In genomic region chr13:32969516-32969941, GRCh38 we compare ENCODE assay signal across 9 cellular contexts. TPM values are rescaled to one million over a fixed set of nuclear protein-coding genes. Genes with fewer than 3 reads are reported as not detected.
A peak's percentile ranks its signal among the peaks of the same experiment; 100 is the strongest.
DNase-seq lines count a peak whose midpoint lies in the region; ATAC-seq and TF ChIP-seq lines count a peak whose summit lies in the region.
"Had no signal": no experiment of that assay in that cellular context is flagged by ENCODE, and none has a peak within 500 bp of the region (broad histone marks: within the 10 kb centered on the region; RNA-seq: fewer than 3 reads in every experiment).

No MANE protein-coding gene starts in this region.

- H3K4me3 Mint-ChIP-seq in activated naive CD8-positive, alpha-beta T cell treated with anti-CD3 and anti-CD28 coated beads for 36 hours, result no peak overlapping the region

- ATAC-seq in GM19328 (IDR thresholded peaks at IDR 0.05; ENCODE audit: unreplicated experiment) (peak; percentile 82), PC-3 (no peak), body of pancreas (no peak)

- TF ChIP-seq CTCF in testis (IDR thresholded peaks at IDR 0.05), result no peak
- no peak for TF ChIP-seq CTCF in PC-3 (conservative IDR thresholded peaks at IDR 0.05; ENCODE audit: low read depth, low read length)
- TF ChIP-seq CTCF in body of pancreas (IDR thresholded peaks at IDR 0.05), result no peak

- H3K9me2 ChIP-seq in PC-3 (replicated peaks; ENCODE audit: low read length), result no peaks in the 10 kb centered on the region

- no TSS peak for BruUV-seq in PC-3 (replicated peaks; lab: Mats Ljungman, UMichigan)

- 55 to 60% methylated on average over 7 of the region's 7 CpGs for WGBS in testis, 2 donors
- WGBS in body of pancreas, 2 donors, result 70 to 82% methylated on average over 7 of the region's 7 CpGs

- no peak overlapping the region for H2AFZ ChIP-seq in PC-3 (ENCODE audit: low read length)

- no peaks in the 10 kb centered on the region for H3K79me2 ChIP-seq in PC-3 (ENCODE audit: low read length)

- CTCF ChIA-PET in PC-3 (lab: Charles Lee), result no interaction called here

- peaks cover 3% of the 10 kb centered on the region for H3K36me3 ChIP-seq in testis (ENCODE audit: low read depth, missing control alignments)
- H3K36me3 ChIP-seq in PC-3 (ENCODE audit: low read depth, low read length), result no peaks in the 10 kb centered on the region
- no peaks in the 10 kb centered on the region for H3K36me3 ChIP-seq in body of pancreas (replicated peaks in 1 of 2; ENCODE audit: insufficient read depth in 1 of 2, low read depth in 2 of 2)

- H4K20me1 ChIP-seq in PC-3 (ENCODE audit: low read length), result no peaks in the 10 kb centered on the region

- no peaks in the 10 kb centered on the region for H3K36me3 Mint-ChIP-seq in activated naive CD8-positive, alpha-beta T cell treated with anti-CD3 and anti-CD28 coated beads for 36 hours

- H3K27me3 ChIP-seq in testis (no peaks in the 10 kb centered on the region), PC-3 (ENCODE audit: low read length) (no peaks in the 10 kb centered on the region), body of pancreas (no peaks in the 10 kb centered on the region)

- DNase-seq in HT1080 (ENCODE audit: low read depth) (peak; percentile 14), glomerular visceral epithelial cell (ENCODE audit: extremely low spot score) (peak; percentile 90), testis (no peak), T1000 (lab: John Stamatoyannopoulos, UW) (no peak), PC-3 (no peak), body of pancreas (no peak)
- no peak for DNase-seq in activated naive CD8-positive, alpha-beta T cell treated with anti-CD3 and anti-CD28 coated beads for 36 hours

- no peak overlapping the region for H3K27ac Mint-ChIP-seq in activated naive CD8-positive, alpha-beta T cell treated with anti-CD3 and anti-CD28 coated beads for 36 hours

- H3K4me1 ChIP-seq in testis (no peaks in the 10 kb centered on the region), PC-3 (ENCODE audit: insufficient read depth, low read length) (no peaks in the 10 kb centered on the region), body of pancreas (no peaks in the 10 kb centered on the region)

- intact Hi-C loops in testis (cut with DNase I; ENCODE audit: low total_unique reads) (no loop called here), PC-3 (cut with micrococcal nuclease) (no loop called here), body of pancreas (cut with DNase I) (no loop called here)

- POLR2A ChIA-PET in PC-3 (lab: Charles Lee; ENCODE audit: unreplicated experiment), result no interaction called here

- H3K9me3 ChIP-seq in testis (no peaks in the 10 kb centered on the region), PC-3 (ENCODE audit: low read length) (no peaks in the 10 kb centered on the region), body of pancreas (no peaks in the 10 kb centered on the region)

- no peak overlapping the region for H3K9ac ChIP-seq in PC-3 (ENCODE audit: low read length)

- H3F3A ChIP-seq in PC-3 (ENCODE audit: low read length, unreplicated experiment), result no peaks in the 10 kb centered on the region

- H3K27ac ChIP-seq in testis (peak overlapping the region; percentile 29 to 62), PC-3 (ENCODE audit: low read length) (no peak overlapping the region), body of pancreas (no peak overlapping the region)
- H3K27ac ChIP-seq: epithelial cell of prostate had no signal

- no peak overlapping the region for H3K4me2 ChIP-seq in PC-3 (ENCODE audit: low read length)

- H3K27me3 Mint-ChIP-seq in activated naive CD8-positive, alpha-beta T cell treated with anti-CD3 and anti-CD28 coated beads for 36 hours, result no peaks in the 10 kb centered on the region

- peaks cover 6% of the 10 kb centered on the region for H3K4me1 Mint-ChIP-seq in activated naive CD8-positive, alpha-beta T cell treated with anti-CD3 and anti-CD28 coated beads for 36 hours

- TF ChIP-seq POLR2A in testis (IDR thresholded peaks at IDR 0.05), result no peak
- no peak for TF ChIP-seq POLR2A in body of pancreas (IDR thresholded peaks at IDR 0.05)

- H3K4me3 ChIP-seq in testis (no peak overlapping the region), PC-3 (ENCODE audit: low read length) (no peak overlapping the region), body of pancreas (no peak overlapping the region)

- no peaks in the 10 kb centered on the region for H3K9me3 Mint-ChIP-seq in activated naive CD8-positive, alpha-beta T cell treated with anti-CD3 and anti-CD28 coated beads for 36 hours

RNA-seq across cellular contexts. Expression of gene KL, which starts 46.7 kb away (rescaled TPM):
- total RNA-seq in HT1080 (2014; rRNA removed; shearing (Covaris generic)), result not detected in 2 replicates
- not detected in 2 replicates for polyA plus RNA-seq in HT1080 (2015; cell fraction: cytosol; rRNA removed)
- polyA plus RNA-seq in HT1080 (2015; cell fraction: nucleus; rRNA removed), result not detected in 2 replicates
- total RNA-seq in testis, result 1 to 10 TPM in 1 of 2 donors, under 1 TPM in 1; 0.81 to 1.1 TPM
- 1.6 TPM for polyA plus RNA-seq in testis (ENCODE audit: insufficient read depth, low read depth, low replicate concordance)
- 0.07 TPM in 1 of 2 replicates, not detected in the other for total RNA-seq in PC-3 (2014; rRNA removed)
- 1 to 10 TPM in 1 of 2 donors, under 1 TPM in 1; 0.52 to 1.3 TPM for total RNA-seq in body of pancreas
- under 1 TPM; 0.50 to 0.72 TPM for total RNA-seq in activated naive CD8-positive, alpha-beta T cell treated with anti-CD3 and anti-CD28 coated beads for 36 hours

Comparison
In these comparisons a context has a peak if more than half of its experiments do, and no peak if none do; other contexts are left out.
1. DNase-seq: peak in HT1080 (single experiment) and glomerular visceral epithelial cell (single experiment); none in testis (single experiment), T1000 (single experiment), PC-3 (single experiment), body of pancreas (0 of 4) and activated naive CD8-positive, alpha-beta T cell treated with anti-CD3 and anti-CD28 coated beads for 36 hours (single experiment).
2. H3K27ac ChIP-seq: peak in testis (2 of 2); none in PC-3 (single experiment) and body of pancreas (0 of 4).